Comparison of ENCODE assay signal across 8 cellular contexts in the genomic region with DNA sequence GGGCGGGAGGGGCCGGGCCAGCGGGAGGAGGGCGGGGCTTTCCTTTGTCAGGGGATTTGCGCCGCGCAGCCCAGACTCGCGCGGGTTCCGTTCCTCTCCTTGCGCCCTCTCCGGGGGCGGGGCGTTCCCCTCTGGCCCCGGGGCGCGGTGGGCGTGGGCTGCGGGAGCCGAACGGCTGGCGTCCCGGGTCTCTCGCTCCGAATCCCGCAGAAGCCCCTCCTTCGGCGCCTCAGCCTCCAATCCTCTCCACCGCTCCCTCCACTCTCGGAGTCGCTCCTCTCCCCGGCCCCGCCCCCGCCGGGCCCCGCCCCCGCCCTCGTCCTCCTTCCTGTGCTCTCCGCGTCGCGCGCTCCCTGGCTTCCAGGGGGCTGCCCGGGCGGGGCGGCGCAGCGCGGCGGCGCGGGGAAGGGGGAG.
DNase-seq lines count a peak whose midpoint lies in the region; ATAC-seq, FAIRE-seq and TF ChIP-seq lines count a peak whose summit lies in the region.

No MANE protein-coding gene starts in this region.

- H3K4me2 ChIP-seq in A549: peak overlapping the region; percentile 89

- no peak for TF ChIP-seq RAD21 in A549 (conservative IDR thresholded peaks at IDR 0.05 in 1 of 2, IDR thresholded peaks at IDR 0.05 in 1 of 2)

- 0 out of 2 replicates have a peak, but pooled peaks have one; percentile 9 for TF ChIP-seq POLR2A in A549 (IDR thresholded peaks at IDR 0.05; ENCODE audit: low read length)

- no peak for FAIRE-seq in A549 (lab: Jason Lieb, UNC)

- CTCF ChIA-PET in A549 (lab: Yijun Ruan, JAX): interaction anchor here (1.3 to 3.9 kb wide), 5 partner anchors 9 to 310 kb away, joined by 3 to 50 read pairs (median 10); no protein-coding TSS in a partner anchor

- peak overlapping the region; percentile 91 to 97 for H3K27ac ChIP-seq in A549

- TF ChIP-seq CTCF in A549 (IDR thresholded peaks at IDR 0.05): no peak
- no peak for TF ChIP-seq CTCF in cardiac fibroblast (IDR thresholded peaks at IDR 0.05; ENCODE audit: low read depth, low read length)

- POLR2A ChIA-PET in A549 (lab: Yijun Ruan, JAX): interaction anchor here (1.6 to 4.2 kb wide), 2 partner anchors 10 to 16 kb away, joined by 7 to 30 read pairs; no protein-coding TSS in a partner anchor

- H3K9me3 ChIP-seq in A549: no peaks in the 10 kb centered on the region

- peak overlapping the region; percentile 71 for H3K4me3 ChIP-seq in A549
- peak overlapping the region; percentile 61 to 70 for H3K4me3 ChIP-seq in cardiac fibroblast (replicated peaks in 1 of 2; ENCODE audit: low read depth in 2 of 2, low read length in 2 of 2)

- TF ChIP-seq EP300 in A549 (IDR thresholded peaks at IDR 0.05): no peak

- DNase-seq in A549 (ENCODE audit: low read depth in 1 of 2, low spot score in 1 of 2): peak; percentile 86 to 91
- peak; percentile 97 for DNase-seq in NCI-H2227 (lab: John Stamatoyannopoulos, UW; ENCODE audit: unreplicated experiment)
- DNase-seq in activated CD4-positive, CD25-positive, alpha-beta regulatory T cell (lab: John Stamatoyannopoulos, UW): peak; percentile 73 to 84 (median 80)
- DNase-seq in cardiac fibroblast (ENCODE audit: low read depth in 2 of 2): peak; percentile 94 to 98
- DNase-seq in iris pigment epithelial cell (ENCODE audit: low read depth): peak; percentile 96
- peak; percentile 71 to 86 for DNase-seq in stimulated activated CD4-positive, alpha-beta T cell treated with anti-CD3 and anti-CD28 coated beads, Interleukin-12 subunit alpha, Interleukin-12 subunit beta, amount 100 ng/mL, for 24 hours (ENCODE audit: low read depth in 2 of 2)

- ATAC-seq in A549: peak; percentile 86 to 91
- peak; percentile 85 for ATAC-seq in GM18907 (IDR thresholded peaks at IDR 0.05; ENCODE audit: unreplicated experiment)
- ATAC-seq in HG03159 (IDR thresholded peaks at IDR 0.05; ENCODE audit: unreplicated experiment): peak; percentile 59

- WGBS in A549 (ENCODE audit: missing lambda C conversion rate): 0% methylated on average over 2 of the region's 53 CpGs

- H3K4me1 ChIP-seq in A549: peaks cover 65% of the 10 kb centered on the region

TF ChIP-seq in A549, 52 proteins besides CTCF, POLR2A, EP300 and RAD21:
- no peak for TF ChIP-seq HDAC2 (IDR thresholded peaks at IDR 0.05)
- TF ChIP-seq, protein P1, sequence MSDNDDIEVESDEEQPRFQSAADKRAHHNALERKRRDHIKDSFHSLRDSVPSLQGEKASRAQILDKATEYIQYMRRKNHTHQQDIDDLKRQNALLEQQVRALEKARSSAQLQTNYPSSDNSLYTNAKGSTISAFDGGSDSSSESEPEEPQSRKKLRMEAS (IDR thresholded peaks at IDR 0.05): peak; percentile 25; the same call in 1 of the 2 replicates
TF ChIP-seq in A549: peak in this region for 1.

Comparison
In these comparisons a context has a peak if more than half of its experiments do, and no peak if none do; other contexts are left out.
1. Peak in every context shown above with its lines: DNase-seq, ATAC-seq, H3K4me3 ChIP-seq and H3K27ac ChIP-seq.